ENCODE assay signal across 8 cellular contexts in genomic region chr16:81480856-81481821, GRCh38. TPM values are rescaled to one million over a fixed set of nuclear protein-coding genes. Genes with fewer than 3 reads are reported as not detected.
DNase-seq lines count a peak whose midpoint lies in the region; ATAC-seq and TF ChIP-seq lines count a peak whose summit lies in the region.

No MANE protein-coding gene starts in this region.

- H3K36me3 ChIP-seq in SU-DHL-6 (ENCODE audit: low read length) (no peaks in the 10 kb centered on the region), hepatocyte (replicated peaks; ENCODE audit: insufficient read depth, low read depth) (no peaks in the 10 kb centered on the region), subcutaneous abdominal adipose tissue (ENCODE audit: control insufficient read depth in 5 of 5, insufficient read depth in 5 of 5, low read length in 5 of 5) (no peaks in the 10 kb centered on the region)

- H3K4me1 ChIP-seq in hepatocyte (ENCODE audit: insufficient read depth), result peaks cover 22% of the 10 kb centered on the region
- H3K4me1 ChIP-seq in subcutaneous abdominal adipose tissue (ENCODE audit: control insufficient read depth in 5 of 5, insufficient read depth in 5 of 5, low read length in 5 of 5), result peaks cover 15 to 84% (median 66%) of the 10 kb centered on the region in 5 donors

- no peaks in the 10 kb centered on the region for H3K9me2 ChIP-seq in SU-DHL-6 (replicated peaks; ENCODE audit: insufficient read depth, low read length)
- no peaks in the 10 kb centered on the region for H3K9me2 ChIP-seq in hepatocyte (replicated peaks; ENCODE audit: insufficient read depth)

- H3K79me2 ChIP-seq in SU-DHL-6 (ENCODE audit: insufficient read depth, low read length) (peaks cover 23% of the 10 kb centered on the region), hepatocyte (peaks cover 90% of the 10 kb centered on the region)

- 82% methylated on average over 18 of the region's 18 CpGs for WGBS in hepatocyte (ENCODE audit: low lambda C conversion rate, missing lambda C conversion rate)

- POLR2A ChIA-PET in GM10248 (lab: Yijun Ruan, JAX), result interaction anchor here (0.8 kb wide), 2 partner anchors 16 to 39 kb away, joined by 3 to 4 read pairs; no protein-coding TSS in a partner anchor

- H3K9me3 ChIP-seq in SU-DHL-6 (ENCODE audit: insufficient read depth, low read length) (no peaks in the 10 kb centered on the region), hepatocyte (ENCODE audit: low read depth) (no peaks in the 10 kb centered on the region), subcutaneous abdominal adipose tissue (ENCODE audit: control insufficient read depth in 5 of 5, low read length in 5 of 5) (no peaks in the 10 kb centered on the region)

- H2AFZ ChIP-seq in SU-DHL-6 (ENCODE audit: low read depth, low read length, severe bottlenecking) (no peak overlapping the region), hepatocyte (no peak overlapping the region)

- ATAC-seq in GM19438 (IDR thresholded peaks at IDR 0.05; ENCODE audit: low read depth, unreplicated experiment) (peak; percentile 84), HG03378 (IDR thresholded peaks at IDR 0.05; ENCODE audit: unreplicated experiment) (peak; percentile 93)

- peak; percentile 93 for DNase-seq in GM10248 (ENCODE audit: extremely low spot score)
- peak; percentile 61 for DNase-seq in hepatocyte (ENCODE audit: low spot score)
- DNase-seq in NCI-H1436 (lab: John Stamatoyannopoulos, UW), result no peak
- DNase-seq in T1000 (lab: John Stamatoyannopoulos, UW), result no peak

- no peaks in the 10 kb centered on the region for H3K27me3 ChIP-seq in SU-DHL-6 (ENCODE audit: low read length)
- no peaks in the 10 kb centered on the region for H3K27me3 ChIP-seq in hepatocyte
- H3K27me3 ChIP-seq in subcutaneous abdominal adipose tissue (ENCODE audit: control insufficient read depth in 5 of 5, insufficient read depth in 4 of 5, low read length in 5 of 5), result no peaks in the 10 kb centered on the region

- peak overlapping the region; percentile 61 for H3K4me2 ChIP-seq in SU-DHL-6 (ENCODE audit: low read depth, low read length, poor library complexity, severe bottlenecking)
- H3K4me2 ChIP-seq in hepatocyte, result no peak overlapping the region

- peak overlapping the region; percentile 91 for H3K27ac ChIP-seq in SU-DHL-6 (ENCODE audit: low read depth, low read length)
- H3K27ac ChIP-seq in hepatocyte, result peak overlapping the region; percentile 28
- H3K27ac ChIP-seq in subcutaneous abdominal adipose tissue (ENCODE audit: low read depth, low read length), result peak overlapping the region; percentile 17

- H4K20me1 ChIP-seq in SU-DHL-6 (ENCODE audit: low read depth, low read length) (no peaks in the 10 kb centered on the region), hepatocyte (ENCODE audit: insufficient read depth, poor library complexity, severe bottlenecking) (peaks cover 35% of the 10 kb centered on the region)

- peaks cover 32% of the 10 kb centered on the region for H3F3A ChIP-seq in SU-DHL-6 (ENCODE audit: insufficient read depth)

- CTCF ChIA-PET in GM10248 (lab: Yijun Ruan, JAX), result interaction anchor here (0.7 to 7.2 kb wide), 10 partner anchors 13 to 250 kb away, joined by 3 to 53 read pairs (median 4); no protein-coding TSS in a partner anchor

- H3K4me3 ChIP-seq in SU-DHL-6 (ENCODE audit: insufficient read depth, low read length, poor library complexity, severe bottlenecking) (peak overlapping the region; percentile 22), hepatocyte (no peak overlapping the region), subcutaneous abdominal adipose tissue (ENCODE audit: low read depth in 1 of 5, low read length in 5 of 5) (peak overlapping the region in 1 of 5 donors; percentile 10)

- peak overlapping the region; percentile 52 for H3K9ac ChIP-seq in SU-DHL-6 (ENCODE audit: low read length)
- H3K9ac ChIP-seq in subcutaneous abdominal adipose tissue (ENCODE audit: low read length in 5 of 5), result peak overlapping the region in 2 of 5 donors; percentile 3 to 31

- no peak for TF ChIP-seq CTCF in GM10248 (IDR thresholded peaks at IDR 0.05; ENCODE audit: control extremely low read depth, extremely low read depth, low read depth, missing control alignments)
- no peak for TF ChIP-seq CTCF in SU-DHL-6 (IDR thresholded peaks at IDR 0.05; ENCODE audit: insufficient read depth, low read length, poor library complexity, severe bottlenecking)
- no peak for TF ChIP-seq CTCF in hepatocyte (IDR thresholded peaks at IDR 0.05; ENCODE audit: poor library complexity)

RNA-seq across cellular contexts. Expression of gene CMIP, which starts 36.5 kb away (rescaled TPM):
- 9.4 and 17.8 TPM in 2 replicates for total RNA-seq in hepatocyte
- polyA plus RNA-seq in hepatocyte, result 4.6 and 5.8 TPM in 2 replicates

Comparison
In these comparisons a context has a peak if more than half of its experiments do, and no peak if none do; other contexts are left out.
1. DNase-seq: peak in GM10248 (single experiment) and hepatocyte (single experiment); none in NCI-H1436 (single experiment) and T1000 (single experiment).
2. H3K27ac ChIP-seq: peak in every context shown above with its lines; median percentile 91 in SU-DHL-6; 28 in hepatocyte; 17 in subcutaneous abdominal adipose tissue.